In genomic region chr12:42144174-42144423, GRCh38 we compare ENCODE assay signal across 8 cellular contexts. TPM values are rescaled to one million over a fixed set of nuclear protein-coding genes. Genes with fewer than 3 reads are reported as not detected.
DNase-seq lines count a peak whose midpoint lies in the region; ATAC-seq and TF ChIP-seq lines count a peak whose summit lies in the region.

No MANE protein-coding gene starts in this region.

- H3K9me3 ChIP-seq in ascending aorta, result no peaks in the 10 kb centered on the region
- H3K9me3 ChIP-seq in lung (ENCODE audit: control insufficient read depth in 2 of 2, insufficient read depth in 1 of 2, low read length in 1 of 2), result no peaks in the 10 kb centered on the region
- no peaks in the 10 kb centered on the region for H3K9me3 ChIP-seq in uterus

- TF ChIP-seq CTCF in GM12865 (IDR thresholded peaks at IDR 0.05; ENCODE audit: insufficient read depth, low read depth, low read length, missing control alignments) (no peak), ascending aorta (IDR thresholded peaks at IDR 0.05) (no peak), lung (IDR thresholded peaks at IDR 0.05; ENCODE audit: control extremely low read depth, extremely low read depth) (no peak), uterus (IDR thresholded peaks at IDR 0.05) (no peak)

- intact Hi-C loops in ascending aorta (cut with DNase I), result loop anchor here (1.0 kb wide), 1 partner anchor 14 kb away; no protein-coding TSS in a partner anchor
- intact Hi-C loops in uterus (cut with DNase I; ENCODE audit: low total_unique reads), result no loop called here

- peak; percentile 27 for ATAC-seq in HG03039 (IDR thresholded peaks at IDR 0.05; ENCODE audit: unreplicated experiment)
- peak; percentile 8 for ATAC-seq in lung (ENCODE audit: insufficient read depth, low FRiP score)
- no peak for ATAC-seq in HG03095 (IDR thresholded peaks at IDR 0.05; ENCODE audit: unreplicated experiment)

- H3K36me3 ChIP-seq in ascending aorta (no peaks in the 10 kb centered on the region), lung (ENCODE audit: control insufficient read depth in 2 of 2, insufficient read depth in 2 of 2, low read length in 2 of 2) (no peaks in the 10 kb centered on the region), uterus (no peaks in the 10 kb centered on the region)

- H3K4me3 ChIP-seq in GM12865 (ENCODE audit: low read depth, low read length), result peak overlapping the region; percentile 52
- H3K4me3 ChIP-seq in ascending aorta, result peak overlapping the region; percentile 87 to 91
- H3K4me3 ChIP-seq in lung, result peak overlapping the region; percentile 93
- peak overlapping the region; percentile 40 to 81 for H3K4me3 ChIP-seq in uterus

- H3K27ac ChIP-seq in ascending aorta, result peak overlapping the region; percentile 73 to 92
- H3K27ac ChIP-seq in lung (ENCODE audit: low read depth in 1 of 2, low read length in 1 of 2), result peak overlapping the region; percentile 88 to 98
- peak overlapping the region; percentile 81 to 86 for H3K27ac ChIP-seq in uterus

- no peak for TF ChIP-seq POLR2A in uterus (IDR thresholded peaks at IDR 0.05)

- peaks cover 3 to 8% of the 10 kb centered on the region in 2 donors for H3K4me1 ChIP-seq in ascending aorta
- H3K4me1 ChIP-seq in lung (ENCODE audit: control insufficient read depth in 2 of 2, insufficient read depth in 2 of 2, low read length in 2 of 2), result peaks cover 2 to 7% of the 10 kb centered on the region in 2 donors
- H3K4me1 ChIP-seq in uterus, result no peaks in the 10 kb centered on the region

- whole genome bisulfite sequencing in lung, 2 donors, result 0 to 2% methylated on average over 21 to 23 of the region's 23 CpGs

- DNase-seq in GM12865 (ENCODE audit: low read depth) (no peak), ascending aorta (ENCODE audit: low spot score in 2 of 2) (no peak), lung (ENCODE audit: low spot score) (no peak), uterus (no peak), SW 1271 (lab: John Stamatoyannopoulos, UW) (no peak), mesenteric fat pad (ENCODE audit: low spot score) (no peak)

- H3K27me3 ChIP-seq in ascending aorta, result no peaks in the 10 kb centered on the region
- H3K27me3 ChIP-seq in lung (ENCODE audit: control insufficient read depth, insufficient read depth), result no peaks in the 10 kb centered on the region
- H3K27me3 ChIP-seq in uterus, result no peaks in the 10 kb centered on the region

RNA-seq across cellular contexts. Expression of gene GXYLT1, which starts 0.6 kb away (rescaled TPM):
- total RNA-seq in ascending aorta (12.3 TPM), lung (10 to 100 TPM in 1 of 2 donors, 1 to 10 TPM in 1; 8.9 to 23.2 TPM), uterus (10 to 100 TPM; 11.3 to 36.2 (median 15.5) TPM), mesenteric fat pad (12.1 TPM)
- 1 to 10 TPM; 2.5 to 4.0 TPM for polyA plus RNA-seq in lung
